ENCODE assay signal across 27 cellular contexts in the genomic region with DNA sequence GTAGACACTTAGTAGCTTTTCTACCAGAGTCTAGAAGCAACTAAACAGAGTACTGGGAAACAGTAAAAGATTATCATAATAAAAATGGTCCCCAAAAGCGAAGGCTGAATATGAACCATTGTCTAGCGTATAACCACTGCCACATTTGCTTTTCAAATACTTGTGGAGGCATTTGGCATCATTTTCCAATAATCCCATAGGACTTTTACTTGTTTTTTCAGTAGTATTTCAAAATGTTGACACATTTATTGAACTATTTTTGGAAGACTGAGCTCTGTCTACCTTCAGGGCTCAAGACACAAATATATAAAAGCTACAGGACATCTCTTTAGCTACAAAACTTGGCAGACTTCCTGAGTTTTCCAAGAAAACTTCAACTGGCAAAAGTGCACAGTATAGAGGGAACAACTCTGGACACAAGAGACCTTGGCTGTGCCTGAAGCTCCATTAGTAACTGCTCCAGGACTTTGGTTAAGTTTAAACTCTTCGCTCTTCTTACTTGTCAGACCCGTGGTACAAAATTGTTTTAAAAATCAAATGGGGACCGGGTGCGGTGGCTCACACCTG. TPM values are rescaled to one million over a fixed set of nuclear protein-coding genes. Genes with fewer than 3 reads are reported as not detected.
DNase-seq lines count a peak whose midpoint lies in the region; ATAC-seq and TF ChIP-seq lines count a peak whose summit lies in the region.
"Had no signal": no experiment of that assay in that cellular context is flagged by ENCODE, and none has a peak within 500 bp of the region (broad histone marks: within the 10 kb centered on the region; RNA-seq: fewer than 3 reads in every experiment).

No MANE protein-coding gene starts in this region.

- no peaks in the 10 kb centered on the region; the same call in 1 of the 2 replicates for H3K36me3 ChIP-seq in Caco-2 (ENCODE audit: control insufficient read depth, insufficient read depth, low read length)
- peaks cover 4% of the 10 kb centered on the region for H3K36me3 ChIP-seq in adipocyte (ENCODE audit: control insufficient read depth, insufficient read depth, low read length, severe bottlenecking)

- H3K4me3 ChIP-seq in Caco-2 (ENCODE audit: low read depth, low read length) (no peak overlapping the region), adipocyte (ENCODE audit: low read length) (peak overlapping the region; percentile 3)
- H3K4me3 ChIP-seq: A549; BLaER1 treated with 17β-estradiol and CSF1 and Interleukin-3, amounts not matched to agents 10 nM and 100 nM; PC-9 had no signal

- H3K27ac Mint-ChIP-seq in Caco-2 (ENCODE audit: unreplicated experiment) = peak overlapping the region; percentile 58
- H3K27ac Mint-ChIP-seq in nephron = peak overlapping the region; percentile 85 to 89 (median 87)
- no peak overlapping the region for H3K27ac Mint-ChIP-seq in activated CD4-positive, alpha-beta T cell treated with anti-CD3 and anti-CD28 coated beads, Interleukin-2, amount 10 ng/mL, durations not matched to agents 7 days and 5 days
- H3K27ac Mint-ChIP-seq: CD4-positive, alpha-beta T cell; IgD-negative memory B cell had no signal

- no peaks in the 10 kb centered on the region for H3K4me1 Mint-ChIP-seq in Caco-2 (ENCODE audit: low read depth, unreplicated experiment)
- peaks cover 50% of the 10 kb centered on the region for H3K4me1 Mint-ChIP-seq in nephron
- no peaks in the 10 kb centered on the region for H3K4me1 Mint-ChIP-seq in activated CD4-positive, alpha-beta T cell treated with anti-CD3 and anti-CD28 coated beads, Interleukin-2, amount 10 ng/mL, durations not matched to agents 7 days and 5 days

- no peaks in the 10 kb centered on the region for H3K27me3 ChIP-seq in Caco-2 (replicated peaks; ENCODE audit: control insufficient read depth, insufficient read depth, low read length)
- H3K27me3 ChIP-seq in adipocyte (replicated peaks; ENCODE audit: control insufficient read depth, insufficient read depth, low read length) = no peaks in the 10 kb centered on the region
- H3K27me3 ChIP-seq: BLaER1 treated with 17β-estradiol and CSF1 and Interleukin-3, amounts not matched to agents 10 nM and 100 nM had no signal

- intact Hi-C loops in Caco-2 (cut with micrococcal nuclease; ENCODE audit: unreplicated experiment) = no loop called here

- H3K4me3 Mint-ChIP-seq in Caco-2 (ENCODE audit: unreplicated experiment) (no peak overlapping the region), nephron (peak overlapping the region in 1 of 3 experiments; percentile 20)
- no peak overlapping the region for H3K4me3 Mint-ChIP-seq in activated CD4-positive, alpha-beta T cell treated with anti-CD3 and anti-CD28 coated beads, Interleukin-2, amount 10 ng/mL, durations not matched to agents 7 days and 5 days
- H3K4me3 Mint-ChIP-seq: CD4-positive, alpha-beta T cell; IgD-negative memory B cell had no signal

- no TSS peak for BruUV-seq in Caco-2 (replicated peaks; lab: Mats Ljungman, UMichigan)

- POLR2A ChIA-PET in Caco-2 (lab: Charles Lee) (no interaction called here), HEK293T (lab: Yijun Ruan, JAX) (interaction anchor here (0.8 kb wide), 1 partner anchor 45 kb away, joined by 3 read pairs; no protein-coding TSS in a partner anchor)
- POLR2A ChIA-PET in activated CD4-positive, alpha-beta T cell treated with anti-CD3 and anti-CD28 coated beads, Interleukin-2, amount 10 ng/mL, durations not matched to agents 7 days and 5 days (lab: Charles Lee) = no interaction called here

- DNase-seq in Caco-2 (no peak), HEK293T (ENCODE audit: extremely low spot score) (no peak), adipocyte (ENCODE audit: low read depth) (no peak), NCI-H2107 (lab: John Stamatoyannopoulos, UW) (no peak), COR-L47 (lab: John Stamatoyannopoulos, UW) (no peak)
- DNase-seq in activated CD4-positive, alpha-beta T cell treated with anti-CD3 and anti-CD28 coated beads, Interleukin-2, amount 10 ng/mL, durations not matched to agents 7 days and 5 days = no peak
- DNase-seq: AML-193; CD4-positive, alpha-beta T cell; DMS 273 treated with DMSO at 0.1 percent for 48 hours; DMS79; GDM1; H7; MM.1S; NCI-H2029; NCI-H446 treated with DMSO at 0.1 percent for 48 hours; NCI-H526; NCI-H82; NK-92 treated with Interleukin-12 subunit alpha and Interleukin-12 subunit beta, amount 100 ng/mL, for 24 hours; PC-9; SIG-M5; SK-N-SH had no signal

- TF ChIP-seq CTCF in Caco-2 (IDR thresholded peaks at IDR 0.05; ENCODE audit: insufficient read depth in 1 of 2, low read depth in 1 of 2, low read length in 1 of 2, severe bottlenecking in 1 of 2, unreplicated experiment in 1 of 2) (no peak), nephron (IDR thresholded peaks at IDR 0.05; ENCODE audit: unreplicated experiment in 3 of 3) (no peak)

- H3K9me3 ChIP-seq in Caco-2 (peaks cover 7% of the 10 kb centered on the region), adipocyte (ENCODE audit: control insufficient read depth, low read length) (peaks cover 16% of the 10 kb centered on the region)
- H3K9me3 ChIP-seq: SK-N-SH had no signal

- peaks cover 9% of the 10 kb centered on the region for H3K36me3 Mint-ChIP-seq in Caco-2 (ENCODE audit: insufficient read depth, unreplicated experiment)
- H3K36me3 Mint-ChIP-seq in nephron (ENCODE audit: low read depth) = peaks cover 31% of the 10 kb centered on the region
- peaks cover 12% of the 10 kb centered on the region for H3K36me3 Mint-ChIP-seq in activated CD4-positive, alpha-beta T cell treated with anti-CD3 and anti-CD28 coated beads, Interleukin-2, amount 10 ng/mL, durations not matched to agents 7 days and 5 days (ENCODE audit: low read depth)

- CTCF ChIA-PET in Caco-2 (lab: Charles Lee) = no interaction called here
- CTCF ChIA-PET in HEK293T (lab: Yijun Ruan, JAX) = no interaction called here
- CTCF ChIA-PET in activated CD4-positive, alpha-beta T cell treated with anti-CD3 and anti-CD28 coated beads, Interleukin-2, amount 10 ng/mL, durations not matched to agents 7 days and 5 days (lab: Charles Lee) = interaction anchor here (0.9 kb wide), 1 partner anchor 9 kb away, joined by 3 read pairs; no protein-coding TSS in a partner anchor

- no peak for ATAC-seq in GM21576 (IDR thresholded peaks at IDR 0.05; ENCODE audit: unreplicated experiment)
- ATAC-seq: A549 had no signal

- H3K27me3 Mint-ChIP-seq in Caco-2 (ENCODE audit: insufficient read depth, unreplicated experiment) (no peaks in the 10 kb centered on the region), nephron (ENCODE audit: low read depth) (no peaks in the 10 kb centered on the region)
- H3K27me3 Mint-ChIP-seq in activated CD4-positive, alpha-beta T cell treated with anti-CD3 and anti-CD28 coated beads, Interleukin-2, amount 10 ng/mL, durations not matched to agents 7 days and 5 days = no peaks in the 10 kb centered on the region
- H3K27me3 Mint-ChIP-seq: CD4-positive, alpha-beta T cell; IgD-negative memory B cell had no signal

- H3K9ac ChIP-seq in adipocyte (ENCODE audit: low read length) = no peak overlapping the region
- H3K9ac ChIP-seq: BLaER1 treated with 17β-estradiol and CSF1 and Interleukin-3, amounts not matched to agents 10 nM and 100 nM; KMS-11; SK-N-SH had no signal

- peaks cover 23% of the 10 kb centered on the region for H3K9me3 Mint-ChIP-seq in Caco-2 (ENCODE audit: unreplicated experiment)
- H3K9me3 Mint-ChIP-seq in nephron = peaks cover 23% of the 10 kb centered on the region
- H3K9me3 Mint-ChIP-seq in activated CD4-positive, alpha-beta T cell treated with anti-CD3 and anti-CD28 coated beads, Interleukin-2, amount 10 ng/mL, durations not matched to agents 7 days and 5 days = peaks cover 19% of the 10 kb centered on the region

- no peaks in the 10 kb centered on the region for H3K4me1 ChIP-seq in Caco-2
- H3K4me1 ChIP-seq in adipocyte (ENCODE audit: control insufficient read depth, insufficient read depth, low read length) = peaks cover 12% of the 10 kb centered on the region
- H3K4me1 ChIP-seq: A549; BLaER1 treated with 17β-estradiol and CSF1 and Interleukin-3, amounts not matched to agents 10 nM and 100 nM had no signal

TF ChIP-seq in HEK293T, 16 proteins besides CTCF, POLR2A, EP300 and RAD21:
- TF ChIP-seq, protein P1, sequence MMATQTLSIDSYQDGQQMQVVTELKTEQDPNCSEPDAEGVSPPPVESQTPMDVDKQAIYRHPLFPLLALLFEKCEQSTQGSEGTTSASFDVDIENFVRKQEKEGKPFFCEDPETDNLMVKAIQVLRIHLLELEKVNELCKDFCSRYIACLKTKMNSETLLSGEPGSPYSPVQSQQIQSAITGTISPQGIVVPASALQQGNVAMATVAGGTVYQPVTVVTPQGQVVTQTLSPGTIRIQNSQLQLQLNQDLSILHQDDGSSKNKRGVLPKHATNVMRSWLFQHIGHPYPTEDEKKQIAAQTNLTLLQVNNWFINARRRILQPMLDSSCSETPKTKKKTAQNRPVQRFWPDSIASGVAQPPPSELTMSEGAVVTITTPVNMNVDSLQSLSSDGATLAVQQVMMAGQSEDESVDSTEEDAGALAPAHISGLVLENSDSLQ (IDR thresholded peaks at IDR 0.05) = 0 out of 2 replicates have a peak, but pooled peaks have one; percentile 16
- TF ChIP-seq L3MBTL2 (conservative IDR thresholded peaks at IDR 0.05) = no peak

RNA-seq across cellular contexts. Expression of gene EPB41L2, which starts 13.4 kb away (rescaled TPM):
- total RNA-seq in Caco-2 (2022) = 91.7 and 106 TPM in 2 replicates
- 10 to 100 TPM; 20.2 to 25.2 TPM for total RNA-seq in activated CD4-positive, alpha-beta T cell treated with anti-CD3 and anti-CD28 coated beads, Interleukin-2, amount 10 ng/mL, durations not matched to agents 7 days and 5 days
